In the genomic region with DNA sequence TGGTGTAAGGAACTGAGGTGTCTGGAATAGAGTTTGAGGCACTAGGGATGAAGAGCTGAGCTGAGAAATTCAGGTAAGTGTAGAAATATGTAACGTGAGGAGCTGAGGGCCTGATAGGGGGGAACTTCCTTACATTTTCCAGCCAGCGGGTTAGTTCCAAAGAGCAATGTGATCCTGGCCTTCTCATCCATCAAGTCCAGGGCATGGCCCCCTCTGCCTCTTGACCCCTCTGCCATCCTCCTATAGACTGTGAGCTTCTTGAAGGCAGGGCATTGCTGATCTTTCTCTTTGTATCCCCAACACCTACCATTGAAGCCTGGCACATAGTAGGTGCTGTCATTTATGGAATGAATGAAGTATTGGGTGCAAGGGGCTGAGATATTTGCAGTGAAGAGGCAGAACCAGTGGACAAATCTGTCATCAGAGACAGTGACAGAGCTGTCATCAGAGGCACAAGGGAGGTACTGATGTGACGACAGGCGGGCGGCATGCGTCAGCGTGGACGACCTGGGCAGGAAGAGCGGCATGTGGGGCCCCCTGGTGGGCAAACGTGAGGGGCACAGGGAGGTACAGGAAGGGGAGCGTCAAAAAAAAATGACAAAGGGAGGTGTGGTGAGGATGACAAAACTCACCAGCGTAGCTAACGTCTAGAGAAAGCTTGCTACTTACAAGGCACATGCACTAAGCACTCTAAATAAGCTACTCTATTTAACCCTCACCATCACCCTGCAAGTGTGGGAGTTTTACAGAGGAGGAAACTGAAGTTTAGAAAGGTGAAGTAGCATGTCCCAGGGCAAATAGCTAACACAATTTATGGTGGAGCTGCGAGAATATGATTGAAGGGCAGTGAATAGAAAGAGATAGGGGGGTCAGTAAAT, we compare ENCODE assay signal across 8 cellular contexts. TPM values are rescaled to one million over a fixed set of nuclear protein-coding genes. Genes with fewer than 3 reads are reported as not detected.
DNase-seq lines count a peak whose midpoint lies in the region; ATAC-seq and TF ChIP-seq lines count a peak whose summit lies in the region.

No MANE protein-coding gene starts in this region.

- H3K9me3 Mint-ChIP-seq in T-helper 1 cell treated with Interleukin-12 subunit alpha and Interleukin-12 subunit beta and Interleukin-4 antibody, amounts not matched to agents 30 μg/mL and 1 μg/mL, for 36 hours = no peaks in the 10 kb centered on the region
- no peaks in the 10 kb centered on the region for H3K9me3 Mint-ChIP-seq in activated naive CD8-positive, alpha-beta T cell treated with anti-CD3 and anti-CD28 coated beads, Interleukin-2, amount 50 U/mL, for 24 hours

- no TSS peak for BruUV-seq in HCT116 (replicated peaks; lab: Mats Ljungman, UMichigan)

- POLR2A ChIA-PET in HCT116 (lab: Charles Lee) = interaction anchor here (0.7 to 2.7 kb wide), 5 partner anchors 9 to 107 kb away, joined by 3 to 18 read pairs (median 4); a partner anchor contains a TSS

- RAD21 ChIA-PET in HCT116 (lab: Charles Lee; ENCODE audit: low non-redundant PET in 1 of 2, low total read pairs in 2 of 2, uncharacterized antibody in 2 of 2, unreplicated experiment in 2 of 2) = interaction anchor here (1.1 to 1.8 kb wide), 4 partner anchors 28 to 61 kb away, joined by 3 to 9 read pairs (median 4); no protein-coding TSS in a partner anchor

- no peaks in the 10 kb centered on the region for H3K79me2 ChIP-seq in HCT116 (ENCODE audit: insufficient read depth, low read length)

- no peaks in the 10 kb centered on the region for H3K9me3 ChIP-seq in HCT116 (ENCODE audit: control insufficient read depth in 1 of 2, insufficient read depth in 1 of 2, low read depth in 1 of 2, low read length in 2 of 2)
- no peaks in the 10 kb centered on the region for H3K9me3 ChIP-seq in sigmoid colon

- TF ChIP-seq CTCF in GM12865 (IDR thresholded peaks at IDR 0.05; ENCODE audit: insufficient read depth, low read depth, low read length, missing control alignments) (peak; percentile 96), HCT116 (IDR thresholded peaks at IDR 0.05 in 2 of 3, conservative IDR thresholded peaks at IDR 0.05 in 1 of 3; ENCODE audit: borderline replicate concordance in 1 of 3, insufficient read depth in 1 of 3, low read depth in 2 of 3, low read length in 2 of 3) (peak in 2 of 3 experiments; percentile 93 to 97; a peak in 4 of 6 replicates), sigmoid colon (IDR thresholded peaks at IDR 0.05) (peak; percentile 91 to 98 (median 94))

- TF ChIP-seq POLR2A in HCT116 (IDR thresholded peaks at IDR 0.05; ENCODE audit: borderline replicate concordance, extremely low read depth, insufficient read depth, insufficient read length) (no peak), sigmoid colon (IDR thresholded peaks at IDR 0.05) (no peak)

- no peaks in the 10 kb centered on the region for H3K9me2 ChIP-seq in HCT116 (ENCODE audit: insufficient read depth)

- H3K27me3 ChIP-seq in HCT116 (ENCODE audit: insufficient read depth, low read length) = no peaks in the 10 kb centered on the region
- no peaks in the 10 kb centered on the region for H3K27me3 ChIP-seq in sigmoid colon

- peaks cover 24% of the 10 kb centered on the region for H3K4me1 Mint-ChIP-seq in T-helper 1 cell treated with Interleukin-12 subunit alpha and Interleukin-12 subunit beta and Interleukin-4 antibody, amounts not matched to agents 30 μg/mL and 1 μg/mL, for 36 hours (ENCODE audit: low read depth)
- H3K4me1 Mint-ChIP-seq in activated naive CD8-positive, alpha-beta T cell treated with anti-CD3 and anti-CD28 coated beads, Interleukin-2, amount 50 U/mL, for 24 hours = peaks cover 39% of the 10 kb centered on the region

- no peaks in the 10 kb centered on the region for H4K20me1 ChIP-seq in HCT116 (ENCODE audit: insufficient read depth)

- H3K9ac ChIP-seq in HCT116 (ENCODE audit: low read length) = peak overlapping the region; percentile 11; the same call in 1 of the 2 replicates

- 15 to 17% methylated on average over 14 of the region's 14 CpGs for WGBS in sigmoid colon, 2 donors

- TF ChIP-seq RAD21 in HCT116 (IDR thresholded peaks at IDR 0.05; ENCODE audit: low read depth) = no peak

- H3K36me3 ChIP-seq in HCT116 (ENCODE audit: control insufficient read depth in 1 of 2, insufficient read depth in 2 of 2, low read length in 2 of 2) (no peaks in the 10 kb centered on the region), sigmoid colon (no peaks in the 10 kb centered on the region)

- CTCF ChIA-PET in HCT116 (lab: Charles Lee) = interaction anchor here (0.6 to 3.1 kb wide), 23 partner anchors 9 to 202 kb away, joined by 3 to 24 read pairs (median 5); a partner anchor contains a TSS

- H3K4me3 ChIP-seq in GM12865 (ENCODE audit: low read depth, low read length) (no peak overlapping the region), HCT116 (replicated peaks in 1 of 2; ENCODE audit: low read depth in 1 of 2, low read length in 2 of 2) (no peak overlapping the region), sigmoid colon (no peak overlapping the region)

- ATAC-seq in HCT116 = peak; percentile 90
- peak; percentile 96 for ATAC-seq in activated naive CD8-positive, alpha-beta T cell treated with anti-CD3 and anti-CD28 coated beads, Interleukin-2, amount 50 U/mL, for 24 hours
- peak; percentile 90 for ATAC-seq in left ventricle myocardium superior

- DNase-seq in GM12865 (ENCODE audit: low read depth) = peak; percentile 93
- DNase-seq in HCT116 (ENCODE audit: low read depth, low spot score) = peak; percentile 81
- peak; percentile 88 for DNase-seq in MV-4-11 (lab: John Stamatoyannopoulos, UW)
- DNase-seq in activated naive CD8-positive, alpha-beta T cell treated with anti-CD3 and anti-CD28 coated beads, Interleukin-2, amount 50 U/mL, for 24 hours = peak; percentile 95
- DNase-seq in left ventricle myocardium superior = peak; percentile 92
- peak; percentile 93 for DNase-seq in sigmoid colon
- no peak for DNase-seq in cortex of kidney (lab: John Stamatoyannopoulos, UW)

- peaks cover 27% of the 10 kb centered on the region for H3K27me3 Mint-ChIP-seq in T-helper 1 cell treated with Interleukin-12 subunit alpha and Interleukin-12 subunit beta and Interleukin-4 antibody, amounts not matched to agents 30 μg/mL and 1 μg/mL, for 36 hours (ENCODE audit: low read depth)
- H3K27me3 Mint-ChIP-seq in activated naive CD8-positive, alpha-beta T cell treated with anti-CD3 and anti-CD28 coated beads, Interleukin-2, amount 50 U/mL, for 24 hours = no peaks in the 10 kb centered on the region

- H3K4me3 Mint-ChIP-seq in T-helper 1 cell treated with Interleukin-12 subunit alpha and Interleukin-12 subunit beta and Interleukin-4 antibody, amounts not matched to agents 30 μg/mL and 1 μg/mL, for 36 hours = no peak overlapping the region
- H3K4me3 Mint-ChIP-seq in activated naive CD8-positive, alpha-beta T cell treated with anti-CD3 and anti-CD28 coated beads, Interleukin-2, amount 50 U/mL, for 24 hours = no peak overlapping the region

- intact Hi-C loops in HCT116 (cut with micrococcal nuclease) = loop anchor here (1.0 to 5.0 kb wide), 2 partner anchors 30 to 107 kb away; a partner anchor contains a TSS
- intact Hi-C loops in left ventricle myocardium superior (cut with micrococcal nuclease) = loop anchor here (5.0 to 10.0 kb wide), 2 partner anchors 32 to 205 kb away; no protein-coding TSS in a partner anchor
- intact Hi-C loops in sigmoid colon (cut with DNase I) = loop anchor here (1.0 kb wide), 1 partner anchor 30 kb away; no protein-coding TSS in a partner anchor

- H3K27ac Mint-ChIP-seq in T-helper 1 cell treated with Interleukin-12 subunit alpha and Interleukin-12 subunit beta and Interleukin-4 antibody, amounts not matched to agents 30 μg/mL and 1 μg/mL, for 36 hours = peak overlapping the region; percentile 61
- H3K27ac Mint-ChIP-seq in activated naive CD8-positive, alpha-beta T cell treated with anti-CD3 and anti-CD28 coated beads, Interleukin-2, amount 50 U/mL, for 24 hours = peak overlapping the region; percentile 46

- H3K36me3 Mint-ChIP-seq in T-helper 1 cell treated with Interleukin-12 subunit alpha and Interleukin-12 subunit beta and Interleukin-4 antibody, amounts not matched to agents 30 μg/mL and 1 μg/mL, for 36 hours (ENCODE audit: low read depth) = no peaks in the 10 kb centered on the region
- H3K36me3 Mint-ChIP-seq in activated naive CD8-positive, alpha-beta T cell treated with anti-CD3 and anti-CD28 coated beads, Interleukin-2, amount 50 U/mL, for 24 hours (ENCODE audit: low read depth) = no peaks in the 10 kb centered on the region

- H3K4me1 ChIP-seq in HCT116 (ENCODE audit: control insufficient read depth in 1 of 2, insufficient read depth in 2 of 2, low read length in 2 of 2) (peaks cover 29 to 53% of the 10 kb centered on the region in 2 experiments), sigmoid colon (peaks cover 0 to 29% (median 10%) of the 10 kb centered on the region in 4 donors)

- H3K27ac ChIP-seq in HCT116 (ENCODE audit: low read depth, low read length) = no peak overlapping the region
- H3K27ac ChIP-seq in sigmoid colon = peak overlapping the region in 3 of 4 donors; percentile 41 to 92 (median 61)

- H2AFZ ChIP-seq in HCT116 (ENCODE audit: low read depth, low read length, poor library complexity, severe bottlenecking) = peak overlapping the region; percentile 75

- no peak for TF ChIP-seq EP300 in sigmoid colon (IDR thresholded peaks at IDR 0.05)

- H3K4me2 ChIP-seq in HCT116 (ENCODE audit: low read length) = peak overlapping the region; percentile 54

TF ChIP-seq in HCT116, 20 proteins besides CTCF, POLR2A, EP300 and RAD21:
- TF ChIP-seq POLR2AphosphoS5 (IDR thresholded peaks at IDR 0.05; ENCODE audit: low read depth, low read length) (0 out of 2 replicates have a peak, but pooled peaks have one; percentile 20), CBX3 (IDR thresholded peaks at IDR 0.05; ENCODE audit: low read depth) (no peak), ZFX (IDR thresholded peaks at IDR 0.05) (no peak), SP1 (IDR thresholded peaks at IDR 0.05; ENCODE audit: low read depth) (no peak), TCF7L2 (IDR thresholded peaks at IDR 0.05; ENCODE audit: borderline replicate concordance, extremely low read depth, insufficient read depth, insufficient read length) (no peak)

RNA-seq across cellular contexts. Expression of a gene that starts 5.2 kb away (rescaled TPM):
- 28.3 TPM for total RNA-seq in HCT116 (2021; ENCODE audit: unreplicated experiment)
- 23.4 and 24.6 TPM in 2 replicates for polyA plus RNA-seq in HCT116 (2012)
- total RNA-seq in left ventricle myocardium superior = 11.9 TPM
- total RNA-seq in sigmoid colon = 100 to 1,000 TPM; 153 to 221 (median 209) TPM
- 10 to 100 TPM; 14.4 to 34.8 (median 17.6) TPM for polyA plus RNA-seq in sigmoid colon

RNA-seq across cellular contexts. Expression of a gene that starts 31.4 kb away (rescaled TPM):
- 60.3 TPM for total RNA-seq in HCT116 (2021; ENCODE audit: unreplicated experiment)
- 103 and 107 TPM in 2 replicates for polyA plus RNA-seq in HCT116 (2012)
- total RNA-seq in left ventricle myocardium superior = 6.6 TPM
- 1 to 10 TPM; 2.5 to 9.4 (median 3.7) TPM for total RNA-seq in sigmoid colon
- polyA plus RNA-seq in sigmoid colon = 10 to 100 TPM in 1 of 3 donors, 1 to 10 TPM in 2; 3.6 to 15.7 (median 9.9) TPM
